In genomic region chr10:61159253-61159652, GRCh38 we compare ENCODE assay signal across 1 cellular context.
TF ChIP-seq lines count a peak whose summit lies in the region.

No MANE protein-coding gene starts in this region.

TF ChIP-seq in IMR-90, 13 proteins besides CTCF, POLR2A, EP300 and RAD21 (continued from another document):
- TF ChIP-seq BHLHE40 (IDR thresholded peaks at IDR 0.05; ENCODE audit: low read depth, low read length) (no peak), USF2 (IDR thresholded peaks at IDR 0.05; ENCODE audit: low read depth, low read length) (peak; percentile 55; the same call in 1 of the 2 replicates)
TF ChIP-seq in IMR-90: peak in this region for 2.
